In the genomic region with DNA sequence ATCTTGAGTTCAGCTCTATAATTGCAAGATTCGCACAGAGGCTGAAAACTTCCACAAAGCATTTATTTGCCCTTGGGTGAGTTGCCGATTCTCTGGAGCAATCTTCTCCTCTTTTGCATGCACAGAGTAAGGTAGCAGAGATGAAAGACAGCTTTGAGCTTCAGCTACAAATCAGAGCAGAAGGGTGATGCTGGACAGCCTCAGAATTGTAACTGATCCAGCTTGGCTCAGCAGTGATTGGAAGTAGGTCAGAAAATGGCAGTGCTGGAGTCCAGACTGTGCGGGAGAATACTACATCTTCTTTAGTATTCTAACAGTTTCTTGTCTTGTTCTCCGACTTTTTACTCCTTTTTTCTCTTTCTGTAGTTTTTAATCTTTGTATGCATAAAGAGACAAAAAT, we compare ENCODE assay signal across 14 cellular contexts.
DNase-seq lines count a peak whose midpoint lies in the region; ATAC-seq lines count a peak whose summit lies in the region.
"Had no signal": no experiment of that assay in that cellular context is flagged by ENCODE, and none has a peak within 500 bp of the region (broad histone marks: within the 10 kb centered on the region; RNA-seq: fewer than 3 reads in every experiment).

No MANE protein-coding gene starts in this region.

- no peaks in the 10 kb centered on the region for H3K4me1 Mint-ChIP-seq in T-helper 2 cell treated with Interferon-gamma antibody and Interleukin-4, amounts not matched to agents 5 μg/mL and 100 μg/mL, for 36 hours (ENCODE audit: low read depth)
- H3K4me1 Mint-ChIP-seq: CD4-positive, alpha-beta memory T cell had no signal

- DNase-seq in NCI-H446 (lab: John Stamatoyannopoulos, UW) (peak; percentile 19 to 62), cerebellar cortex (ENCODE audit: low spot score) (peak; percentile 94), hippocampal formation (lab: John Stamatoyannopoulos, UW) (peak; percentile 18 to 44), pons (ENCODE audit: low spot score) (peak; percentile 61)
- no peak for DNase-seq in T-helper 2 cell treated with Interferon-gamma antibody and Interleukin-4, amounts not matched to agents 5 μg/mL and 100 μg/mL, for 36 hours (ENCODE audit: low spot score)
- DNase-seq: BE2C; CD4-positive, alpha-beta memory T cell; DND-41; GF-D8; GOT3 had no signal

- H3K27ac Mint-ChIP-seq in T-helper 2 cell treated with Interferon-gamma antibody and Interleukin-4, amounts not matched to agents 5 μg/mL and 100 μg/mL, for 36 hours: no peak overlapping the region
- H3K27ac Mint-ChIP-seq: CD4-positive, alpha-beta memory T cell had no signal

- no peak overlapping the region for H3K4me3 Mint-ChIP-seq in T-helper 2 cell treated with Interferon-gamma antibody and Interleukin-4, amounts not matched to agents 5 μg/mL and 100 μg/mL, for 36 hours
- H3K4me3 Mint-ChIP-seq: CD4-positive, alpha-beta memory T cell had no signal

- ATAC-seq in GM19324 (IDR thresholded peaks at IDR 0.05; ENCODE audit: low FRiP score, unreplicated experiment) (no peak), GM21825 (IDR thresholded peaks at IDR 0.05; ENCODE audit: unreplicated experiment) (no peak), HG03342 (IDR thresholded peaks at IDR 0.05; ENCODE audit: unreplicated experiment) (no peak)
- ATAC-seq: HepG2 had no signal

- no peaks in the 10 kb centered on the region for H3K9me3 Mint-ChIP-seq in T-helper 2 cell treated with Interferon-gamma antibody and Interleukin-4, amounts not matched to agents 5 μg/mL and 100 μg/mL, for 36 hours

- H3K36me3 Mint-ChIP-seq in T-helper 2 cell treated with Interferon-gamma antibody and Interleukin-4, amounts not matched to agents 5 μg/mL and 100 μg/mL, for 36 hours (ENCODE audit: low read depth): no peaks in the 10 kb centered on the region
- H3K36me3 Mint-ChIP-seq: CD4-positive, alpha-beta memory T cell had no signal

- no peaks in the 10 kb centered on the region for H3K27me3 Mint-ChIP-seq in T-helper 2 cell treated with Interferon-gamma antibody and Interleukin-4, amounts not matched to agents 5 μg/mL and 100 μg/mL, for 36 hours (ENCODE audit: low read depth)
- H3K27me3 Mint-ChIP-seq: CD4-positive, alpha-beta memory T cell had no signal
